22 cellular contexts compared by ENCODE assay signal in the genomic region with DNA sequence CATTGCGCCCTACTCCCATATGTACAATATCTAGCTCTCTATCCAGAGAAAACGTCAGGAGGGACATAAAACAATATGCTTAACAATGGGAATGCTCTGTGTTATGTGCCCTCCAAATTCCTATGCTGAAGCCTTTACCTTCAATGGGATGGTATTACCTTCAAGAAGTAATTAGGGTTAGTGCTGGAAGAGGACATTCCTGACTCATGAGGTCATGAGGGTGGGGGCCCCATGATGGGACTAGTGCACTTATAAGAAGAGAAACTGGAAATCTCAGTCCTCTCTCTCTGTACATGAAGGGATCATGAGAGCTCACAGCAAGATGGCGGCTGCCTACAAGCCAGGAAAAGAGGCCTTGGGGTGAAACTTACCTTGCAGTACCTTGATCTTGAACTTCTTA. TPM values are rescaled to one million over a fixed set of nuclear protein-coding genes. Genes with fewer than 3 reads are reported as not detected.
"Had no signal": no experiment of that assay in that cellular context is flagged by ENCODE, and none has a peak within 500 bp of the region (broad histone marks: within the 10 kb centered on the region; RNA-seq: fewer than 3 reads in every experiment).

No MANE protein-coding gene starts in this region.

- H3K27ac ChIP-seq: left lung, psoas muscle had no signal

- H3K4me3 ChIP-seq: body of pancreas, left lung, psoas muscle, sigmoid colon had no signal

- H3K27me3 ChIP-seq: body of pancreas, left lung, sigmoid colon had no signal

- H3K36me3 ChIP-seq: left lung, sigmoid colon had no signal

- H3K4me1 ChIP-seq: psoas muscle had no signal

- DNase-seq: activated CD4-positive, alpha-beta T cell treated with anti-CD3 and anti-CD28 coated beads, Interleukin-2, amount 50 U/mL, for 48 hours; activated CD8-positive, alpha-beta memory T cell treated with anti-CD3 and anti-CD28 coated beads, Interleukin-2, amount 10 ng/mL, durations not matched to agents 7 days and 5 days; activated effector memory CD4-positive, alpha-beta T cell treated with Interleukin-2 at 50 U/mL for 16 hours; activated T-cell treated with anti-CD3 and anti-CD28 coated beads, Interleukin-2, amount 50 U/mL, for 24 hours; amniotic stem cell; body of pancreas; cerebellar nuclear complex; dermis blood vessel endothelial cell; immature natural killer cell; left lung; mesenchymal stem cell; occipital lobe; psoas muscle; sigmoid colon; stimulated activated CD4-positive, alpha-beta T cell treated with anti-CD3 and anti-CD28 coated beads, Interleukin-2, amount 100 ng/mL, for 48 hours; stimulated activated naive CD4-positive, alpha-beta T cell treated with Interleukin-2 at 50 U/mL for 16 hours had no signal

- ATAC-seq: activated CD4-positive, CD25-positive, alpha-beta regulatory T cell treated with anti-CD3 and anti-CD28 coated beads, Interleukin-2, amount 50 U/mL, for 24 hours; activated CD8-positive, alpha-beta memory T cell treated with anti-CD3 and anti-CD28 coated beads, Interleukin-2, amount 10 ng/mL, durations not matched to agents 7 days and 5 days; activated naive CD4-positive, alpha-beta T cell treated with anti-CD3 and anti-CD28 coated beads, Interleukin-2, amount 50 U/mL, for 72 hours; body of pancreas; left lung; psoas muscle had no signal

- H3K9me3 ChIP-seq: body of pancreas, left lung, psoas muscle, sigmoid colon had no signal

RNA-seq across cellular contexts. Expression of a gene that starts 20.3 kb away (rescaled TPM):
- total RNA-seq: activated CD8-positive, alpha-beta memory T cell treated with anti-CD3 and anti-CD28 coated beads, Interleukin-2, amount 10 ng/mL, durations not matched to agents 7 days and 5 days; activated naive CD4-positive, alpha-beta T cell treated with anti-CD3 and anti-CD28 coated beads, Interleukin-2, amount 50 U/mL, for 72 hours; body of pancreas; dermis blood vessel endothelial cell; fibroblast of villous mesenchyme; left lung; occipital lobe; psoas muscle; sigmoid colon; T-helper 2 cell treated with Interferon-gamma antibody and Interleukin-4, amounts not matched to agents 100 ng/mL and 5 ng/mL, for 36 hours; urinary bladder had no signal
- polyA plus RNA-seq: esophagus, immature natural killer cell, psoas muscle, sigmoid colon, urinary bladder had no signal
